Comparison of ENCODE assay signal across 1 cellular context in genomic region chr7:113797420-113797995, GRCh38.
TF ChIP-seq lines count a peak whose summit lies in the region.

No MANE protein-coding gene starts in this region.

TF ChIP-seq in GM23338, 12 proteins besides CTCF, POLR2A, EP300 and RAD21 (continued from another document):
- TF ChIP-seq, protein P1, sequence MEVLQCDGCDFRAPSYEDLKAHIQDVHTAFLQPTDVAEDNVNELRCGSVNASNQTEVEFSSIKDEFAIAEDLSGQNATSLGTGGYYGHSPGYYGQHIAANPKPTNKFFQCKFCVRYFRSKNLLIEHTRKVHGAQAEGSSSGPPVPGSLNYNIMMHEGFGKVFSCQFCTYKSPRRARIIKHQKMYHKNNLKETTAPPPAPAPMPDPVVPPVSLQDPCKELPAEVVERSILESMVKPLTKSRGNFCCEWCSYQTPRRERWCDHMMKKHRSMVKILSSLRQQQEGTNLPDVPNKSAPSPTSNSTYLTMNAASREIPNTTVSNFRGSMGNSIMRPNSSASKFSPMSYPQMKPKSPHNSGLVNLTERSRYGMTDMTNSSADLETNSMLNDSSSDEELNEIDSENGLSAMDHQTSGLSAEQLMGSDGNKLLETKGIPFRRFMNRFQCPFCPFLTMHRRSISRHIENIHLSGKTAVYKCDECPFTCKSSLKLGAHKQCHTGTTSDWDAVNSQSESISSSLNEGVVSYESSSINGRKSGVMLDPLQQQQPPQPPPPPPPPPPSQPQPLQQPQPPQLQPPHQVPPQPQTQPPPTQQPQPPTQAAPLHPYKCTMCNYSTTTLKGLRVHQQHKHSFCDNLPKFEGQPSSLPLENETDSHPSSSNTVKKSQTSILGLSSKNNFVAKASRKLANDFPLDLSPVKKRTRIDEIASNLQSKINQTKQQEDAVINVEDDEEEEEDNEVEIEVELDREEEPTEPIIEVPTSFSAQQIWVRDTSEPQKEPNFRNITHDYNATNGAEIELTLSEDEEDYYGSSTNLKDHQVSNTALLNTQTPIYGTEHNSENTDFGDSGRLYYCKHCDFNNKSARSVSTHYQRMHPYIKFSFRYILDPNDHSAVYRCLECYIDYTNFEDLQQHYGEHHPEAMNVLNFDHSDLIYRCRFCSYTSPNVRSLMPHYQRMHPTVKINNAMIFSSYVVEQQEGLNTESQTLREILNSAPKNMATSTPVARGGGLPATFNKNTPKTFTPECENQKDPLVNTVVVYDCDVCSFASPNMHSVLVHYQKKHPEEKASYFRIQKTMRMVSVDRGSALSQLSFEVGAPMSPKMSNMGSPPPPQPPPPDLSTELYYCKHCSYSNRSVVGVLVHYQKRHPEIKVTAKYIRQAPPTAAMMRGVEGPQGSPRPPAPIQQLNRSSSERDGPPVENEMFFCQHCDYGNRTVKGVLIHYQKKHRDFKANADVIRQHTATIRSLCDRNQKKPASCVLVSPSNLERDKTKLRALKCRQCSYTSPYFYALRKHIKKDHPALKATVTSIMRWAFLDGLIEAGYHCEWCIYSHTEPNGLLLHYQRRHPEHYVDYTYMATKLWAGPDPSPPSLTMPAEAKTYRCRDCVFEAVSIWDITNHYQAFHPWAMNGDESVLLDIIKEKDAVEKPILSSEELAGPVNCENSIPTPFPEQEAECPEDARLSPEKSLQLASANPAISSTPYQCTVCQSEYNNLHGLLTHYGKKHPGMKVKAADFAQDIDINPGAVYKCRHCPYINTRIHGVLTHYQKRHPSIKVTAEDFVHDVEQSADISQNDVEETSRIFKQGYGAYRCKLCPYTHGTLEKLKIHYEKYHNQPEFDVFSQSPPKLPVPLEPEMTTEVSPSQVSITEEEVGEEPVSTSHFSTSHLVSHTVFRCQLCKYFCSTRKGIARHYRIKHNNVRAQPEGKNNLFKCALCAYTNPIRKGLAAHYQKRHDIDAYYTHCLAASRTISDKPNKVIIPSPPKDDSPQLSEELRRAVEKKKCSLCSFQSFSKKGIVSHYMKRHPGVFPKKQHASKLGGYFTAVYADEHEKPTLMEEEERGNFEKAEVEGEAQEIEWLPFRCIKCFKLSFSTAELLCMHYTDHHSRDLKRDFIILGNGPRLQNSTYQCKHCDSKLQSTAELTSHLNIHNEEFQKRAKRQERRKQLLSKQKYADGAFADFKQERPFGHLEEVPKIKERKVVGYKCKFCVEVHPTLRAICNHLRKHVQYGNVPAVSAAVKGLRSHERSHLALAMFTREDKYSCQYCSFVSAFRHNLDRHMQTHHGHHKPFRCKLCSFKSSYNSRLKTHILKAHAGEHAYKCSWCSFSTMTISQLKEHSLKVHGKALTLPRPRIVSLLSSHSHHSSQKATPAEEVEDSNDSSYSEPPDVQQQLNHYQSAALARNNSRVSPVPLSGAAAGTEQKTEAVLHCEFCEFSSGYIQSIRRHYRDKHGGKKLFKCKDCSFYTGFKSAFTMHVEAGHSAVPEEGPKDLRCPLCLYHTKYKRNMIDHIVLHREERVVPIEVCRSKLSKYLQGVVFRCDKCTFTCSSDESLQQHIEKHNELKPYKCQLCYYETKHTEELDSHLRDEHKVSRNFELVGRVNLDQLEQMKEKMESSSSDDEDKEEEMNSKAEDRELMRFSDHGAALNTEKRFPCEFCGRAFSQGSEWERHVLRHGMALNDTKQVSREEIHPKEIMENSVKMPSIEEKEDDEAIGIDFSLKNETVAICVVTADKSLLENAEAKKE (CRISPR knock-in tag; IDR thresholded peaks at IDR 0.05): no peak
- no peak for TF ChIP-seq EZH2 (IDR thresholded peaks at IDR 0.05; ENCODE audit: low read depth, unreplicated experiment)
- no peak for TF ChIP-seq REST (IDR thresholded peaks at IDR 0.05; ENCODE audit: unreplicated experiment)
- no peak for TF ChIP-seq NANOG (IDR thresholded peaks at IDR 0.05; ENCODE audit: borderline replicate concordance)
- TF ChIP-seq, protein P2, sequence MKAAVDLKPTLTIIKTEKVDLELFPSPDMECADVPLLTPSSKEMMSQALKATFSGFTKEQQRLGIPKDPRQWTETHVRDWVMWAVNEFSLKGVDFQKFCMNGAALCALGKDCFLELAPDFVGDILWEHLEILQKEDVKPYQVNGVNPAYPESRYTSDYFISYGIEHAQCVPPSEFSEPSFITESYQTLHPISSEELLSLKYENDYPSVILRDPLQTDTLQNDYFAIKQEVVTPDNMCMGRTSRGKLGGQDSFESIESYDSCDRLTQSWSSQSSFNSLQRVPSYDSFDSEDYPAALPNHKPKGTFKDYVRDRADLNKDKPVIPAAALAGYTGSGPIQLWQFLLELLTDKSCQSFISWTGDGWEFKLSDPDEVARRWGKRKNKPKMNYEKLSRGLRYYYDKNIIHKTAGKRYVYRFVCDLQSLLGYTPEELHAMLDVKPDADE (IDR thresholded peaks at IDR 0.05): no peak
- TF ChIP-seq CREB1 (CRISPR knock-in tag; IDR thresholded peaks at IDR 0.05; ENCODE audit: low read depth): no peak
- no peak for TF ChIP-seq JUNB (IDR thresholded peaks at IDR 0.05; ENCODE audit: unreplicated experiment)
